ENCODE assay signal across 11 cellular contexts in genomic region chr7:110721395-110721794, GRCh38.
"Had no signal": no experiment of that assay in that cellular context is flagged by ENCODE, and none has a peak within 500 bp of the region (broad histone marks: within the 10 kb centered on the region; RNA-seq: fewer than 3 reads in every experiment).

No MANE protein-coding gene starts in this region.

- H3K27ac ChIP-seq: GM23248 had no signal

- H3K36me3 ChIP-seq: HAP-1 had no signal

- H3K9me3 ChIP-seq: HAP-1 had no signal

- H3K4me2 ChIP-seq: GM23338 had no signal

- H3K9ac ChIP-seq: GM23248 had no signal

- DNase-seq: GM23248, GOT3, H7, H9, HCEC 1CT, HFFc6 had no signal

- H3K4me3 ChIP-seq: GM23248, GM23338, HAP-1 had no signal

- ATAC-seq: GM23338, HCT116 had no signal

- FAIRE-seq: H1, H54 had no signal

- H2AFZ ChIP-seq: GM23248, GM23338 had no signal
